ENCODE assay signal across 14 cellular contexts in genomic region chr10:125092564-125093031, GRCh38.
DNase-seq lines count a peak whose midpoint lies in the region; ATAC-seq and TF ChIP-seq lines count a peak whose summit lies in the region.
"Had no signal": no experiment of that assay in that cellular context is flagged by ENCODE, and none has a peak within 500 bp of the region (broad histone marks: within the 10 kb centered on the region; RNA-seq: fewer than 3 reads in every experiment).

No MANE protein-coding gene starts in this region.

- no peak for ATAC-seq in thoracic aorta (ENCODE audit: insufficient number of reproducible peaks, low FRiP score, low read depth)
- ATAC-seq in HG03039 (IDR thresholded peaks at IDR 0.05; ENCODE audit: unreplicated experiment): no peak
- ATAC-seq: naive thymus-derived CD4-positive, alpha-beta T cell had no signal

- no peak overlapping the region for H3K4me2 ChIP-seq in MM.1S (ENCODE audit: low read depth, low read length)

- peaks cover 33% of the 10 kb centered on the region for H3K36me3 Mint-ChIP-seq in HFFc6 (ENCODE audit: low read depth)
- H3K36me3 Mint-ChIP-seq in endothelial cell (ENCODE audit: low read depth, unreplicated experiment): peaks cover 32% of the 10 kb centered on the region
- H3K36me3 Mint-ChIP-seq: CD4-positive, CD25-positive, alpha-beta regulatory T cell; naive thymus-derived CD4-positive, alpha-beta T cell had no signal

- H3K4me3 Mint-ChIP-seq in HFFc6 (no peak overlapping the region; the same call in 1 of the 2 replicates), endothelial cell (ENCODE audit: unreplicated experiment) (no peak overlapping the region)
- H3K4me3 Mint-ChIP-seq: CD4-positive, CD25-positive, alpha-beta regulatory T cell; naive thymus-derived CD4-positive, alpha-beta T cell had no signal

- TF ChIP-seq CTCF in HFFc6 (IDR thresholded peaks at IDR 0.05): no peak
- TF ChIP-seq CTCF in endothelial cell (IDR thresholded peaks at IDR 0.05; ENCODE audit: unreplicated experiment): no peak
- no peak for TF ChIP-seq CTCF in thoracic aorta (IDR thresholded peaks at IDR 0.05)
- TF ChIP-seq CTCF in MM.1S (IDR thresholded peaks at IDR 0.05; ENCODE audit: low read length): no peak

- H3K9ac ChIP-seq in MM.1S (ENCODE audit: low read length): no peak overlapping the region

- H3K27me3 ChIP-seq in thoracic aorta (replicated peaks; ENCODE audit: insufficient read depth): no peaks in the 10 kb centered on the region
- peaks cover 91% of the 10 kb centered on the region for H3K27me3 ChIP-seq in MM.1S (replicated peaks; ENCODE audit: insufficient read depth, low read length)

- H3K27ac Mint-ChIP-seq in HFFc6 (peak overlapping the region; percentile 85), endothelial cell (ENCODE audit: unreplicated experiment) (peak overlapping the region; percentile 36)
- H3K27ac Mint-ChIP-seq: CD4-positive, CD25-positive, alpha-beta regulatory T cell; naive thymus-derived CD4-positive, alpha-beta T cell had no signal

- peaks cover 83% of the 10 kb centered on the region for H3K4me1 Mint-ChIP-seq in HFFc6 (ENCODE audit: low read depth)
- peaks cover 47% of the 10 kb centered on the region for H3K4me1 Mint-ChIP-seq in endothelial cell (ENCODE audit: unreplicated experiment)
- H3K4me1 Mint-ChIP-seq: CD4-positive, CD25-positive, alpha-beta regulatory T cell had no signal

- H3F3A ChIP-seq in MM.1S (ENCODE audit: insufficient read depth, low read length): no peaks in the 10 kb centered on the region

- H3K27me3 Mint-ChIP-seq in HFFc6 (ENCODE audit: insufficient read depth) (no peaks in the 10 kb centered on the region), endothelial cell (ENCODE audit: unreplicated experiment) (peaks cover 1% of the 10 kb centered on the region)
- H3K27me3 Mint-ChIP-seq: CD4-positive, CD25-positive, alpha-beta regulatory T cell; naive thymus-derived CD4-positive, alpha-beta T cell had no signal

- peak overlapping the region; percentile 70 to 73 for H3K27ac ChIP-seq in thoracic aorta
- H3K27ac ChIP-seq in MM.1S (ENCODE audit: low read length): no peak overlapping the region

- H3K9me3 Mint-ChIP-seq in HFFc6 (no peaks in the 10 kb centered on the region), endothelial cell (ENCODE audit: unreplicated experiment) (no peaks in the 10 kb centered on the region)
- H3K9me3 Mint-ChIP-seq: CD4-positive, CD25-positive, alpha-beta regulatory T cell had no signal

- H3K4me1 ChIP-seq in thoracic aorta (ENCODE audit: control insufficient read depth in 1 of 2, low read depth in 2 of 2) (peaks cover 27 to 66% of the 10 kb centered on the region in 2 donors), MM.1S (ENCODE audit: low read length) (no peaks in the 10 kb centered on the region)

- H3K9me3 ChIP-seq in thoracic aorta: no peaks in the 10 kb centered on the region
- no peaks in the 10 kb centered on the region for H3K9me3 ChIP-seq in MM.1S (replicated peaks; ENCODE audit: insufficient read depth, low read length)

- no peak overlapping the region for H2AFZ ChIP-seq in MM.1S (ENCODE audit: low read length)

- H3K79me2 ChIP-seq in MM.1S (ENCODE audit: low read length): no peaks in the 10 kb centered on the region

- H3K36me3 ChIP-seq in thoracic aorta: no peaks in the 10 kb centered on the region
- H3K36me3 ChIP-seq in MM.1S (replicated peaks; ENCODE audit: insufficient read depth, low read length): no peaks in the 10 kb centered on the region

- DNase-seq in HFFc6 (no peak), endothelial cell (ENCODE audit: low spot score) (no peak), myocyte (ENCODE audit: low read depth) (peak; percentile 11), thoracic aorta (ENCODE audit: low spot score) (no peak), MM.1S (no peak), inferior parietal cortex (ENCODE audit: extremely low spot score) (no peak), hypothalamus (lab: John Stamatoyannopoulos, UW) (no peak)
- DNase-seq: activated naive CD4-positive, alpha-beta T cell treated with anti-CD3 and anti-CD28 coated beads, Interleukin-2, amount 50 U/mL, for 16 hours; CD4-positive, CD25-positive, alpha-beta regulatory T cell; naive thymus-derived CD4-positive, alpha-beta T cell; NCI-H1417; NCI-H524; stimulated activated CD4-positive, alpha-beta T cell treated with anti-CD3 and anti-CD28 coated beads, Interleukin-15, amount 100 ng/mL, for 24 hours had no signal

- no peaks in the 10 kb centered on the region for H4K20me1 ChIP-seq in MM.1S (ENCODE audit: insufficient read depth, low read length)

- H3K9me2 ChIP-seq in MM.1S (replicated peaks; ENCODE audit: insufficient read depth, low read length): no peaks in the 10 kb centered on the region

- no peak overlapping the region for H3K4me3 ChIP-seq in thoracic aorta
- no peak overlapping the region for H3K4me3 ChIP-seq in MM.1S (ENCODE audit: low read length)
